ENCODE assay signal across 29 cellular contexts in the genomic region with DNA sequence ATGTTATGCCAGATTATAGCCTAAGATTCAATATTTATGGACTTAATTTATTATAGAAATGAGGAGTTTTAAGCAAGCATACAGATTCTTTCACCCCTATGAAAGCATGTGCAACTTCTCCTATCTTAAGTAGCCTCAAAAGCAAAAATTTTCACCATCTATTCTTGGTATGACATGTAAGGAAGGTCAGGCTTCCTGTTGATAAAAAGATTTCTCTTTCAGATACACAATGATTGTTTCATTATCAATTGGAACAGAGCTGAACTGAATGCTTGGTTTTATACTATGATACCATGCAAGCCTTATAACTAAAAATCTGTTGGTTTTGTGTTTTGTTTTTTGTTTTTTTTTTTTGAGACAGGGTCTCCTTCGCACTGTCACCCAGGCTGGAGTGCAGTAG. TPM values are rescaled to one million over a fixed set of nuclear protein-coding genes. Genes with fewer than 3 reads are reported as not detected.
"Had no signal": no experiment of that assay in that cellular context is flagged by ENCODE, and none has a peak within 500 bp of the region (broad histone marks: within the 10 kb centered on the region; RNA-seq: fewer than 3 reads in every experiment).

No MANE protein-coding gene starts in this region.

- H3K9me3 ChIP-seq: gastroesophageal sphincter, psoas muscle, sigmoid colon, SK-N-SH, tibial nerve had no signal

- DNase-seq: activated CD4-positive, alpha-beta T cell treated with anti-CD3 and anti-CD28 coated beads for 1 hour; activated CD4-positive, alpha-beta T cell treated with anti-CD3 and anti-CD28 coated beads, Interleukin-2, amount 50 U/mL, for 1 hour; activated naive CD8-positive, alpha-beta T cell treated with anti-CD3 and anti-CD28 coated beads, Interleukin-2, amount 50 U/mL, for 24 hours; activated T-cell treated with anti-CD3 and anti-CD28 coated beads, Interleukin-2, amount 50 U/mL, for 4 hours; amygdala; caudate nucleus; cortex of kidney; effector memory CD8-positive, alpha-beta T cell; erythroblast; hippocampal formation; left colon; naive B cell; nucleus accumbens; psoas muscle; sigmoid colon; SK-N-SH; small intestine; stimulated activated CD4-positive, alpha-beta T cell treated with anti-CD3 and anti-CD28 coated beads, Interleukin-4, amount 100 ng/mL, for 24 hours had no signal

- H3K4me1 Mint-ChIP-seq: activated naive CD4-positive, alpha-beta T cell treated with anti-CD3 and anti-CD28 coated beads, Interleukin-2, amount 50 U/mL, for 24 hours; mesothelial cell of epicardium; naive B cell; stimulated activated memory B cell treated with anti-CD40 and anti-IgM and Interleukin-4, amounts not matched to agents 10 μg/mL and 1 μg/mL and 100 μg/mL, for 72 hours had no signal

- H3K27ac Mint-ChIP-seq: activated naive CD4-positive, alpha-beta T cell treated with anti-CD3 and anti-CD28 coated beads, Interleukin-2, amount 50 U/mL, for 24 hours; activated naive CD8-positive, alpha-beta T cell treated with anti-CD3 and anti-CD28 coated beads, Interleukin-2, amount 50 U/mL, for 24 hours; activated T-helper 2 cell treated with anti-CD3 and anti-CD28 coated beads, Interferon-gamma antibody, Interleukin-2, Interleukin-4, amounts not matched to agents 10 μg/mL and 5 μg/mL and 100 μg/mL, durations not matched to agents 14 hours and 24 hours and 36 hours; effector memory CD8-positive, alpha-beta T cell; mesothelial cell of epicardium; stimulated activated memory B cell treated with anti-CD40 and anti-IgM and Interleukin-4, amounts not matched to agents 10 μg/mL and 1 μg/mL and 100 μg/mL, for 72 hours; WTC11 had no signal

- H3K27ac ChIP-seq: gastroesophageal sphincter, parathyroid adenoma, psoas muscle, sigmoid colon, tibial nerve had no signal

- H3K4me3 Mint-ChIP-seq: activated naive CD4-positive, alpha-beta T cell treated with anti-CD3 and anti-CD28 coated beads, Interleukin-2, amount 50 U/mL, for 24 hours; activated naive CD8-positive, alpha-beta T cell treated with anti-CD3 and anti-CD28 coated beads, Interleukin-2, amount 50 U/mL, for 24 hours; activated T-cell treated with anti-CD3 and anti-CD28 coated beads, Interleukin-2, amount 50 U/mL, for 4 hours; effector memory CD8-positive, alpha-beta T cell; mesothelial cell of epicardium; naive B cell; neural crest cell; stimulated activated memory B cell treated with anti-CD40 and anti-IgM and Interleukin-4, amounts not matched to agents 10 μg/mL and 1 μg/mL and 100 μg/mL, for 72 hours; WTC11 had no signal

- H3K36me3 ChIP-seq: gastroesophageal sphincter, sigmoid colon, tibial nerve had no signal

- H3K36me3 Mint-ChIP-seq: mesothelial cell of epicardium, naive B cell, WTC11 had no signal

- ATAC-seq: activated naive CD8-positive, alpha-beta T cell treated with anti-CD3 and anti-CD28 coated beads, Interleukin-2, amount 50 U/mL, for 24 hours; activated T-cell treated with anti-CD3 and anti-CD28 coated beads, Interleukin-2, amount 50 U/mL, for 4 hours; effector memory CD8-positive, alpha-beta T cell; gastroesophageal sphincter; left colon; psoas muscle; stimulated activated memory B cell treated with anti-CD40 and anti-IgM and Interleukin-4, amounts not matched to agents 10 μg/mL and 1 μg/mL and 100 μg/mL, for 72 hours; WTC11 had no signal

- H3K9ac ChIP-seq: parathyroid adenoma, SK-N-SH had no signal

- H3K9me3 Mint-ChIP-seq: activated naive CD4-positive, alpha-beta T cell treated with anti-CD3 and anti-CD28 coated beads, Interleukin-2, amount 50 U/mL, for 24 hours; activated naive CD8-positive, alpha-beta T cell treated with anti-CD3 and anti-CD28 coated beads, Interleukin-2, amount 50 U/mL, for 24 hours; activated T-cell treated with anti-CD3 and anti-CD28 coated beads, Interleukin-2, amount 50 U/mL, for 4 hours; activated T-helper 2 cell treated with anti-CD3 and anti-CD28 coated beads, Interferon-gamma antibody, Interleukin-2, Interleukin-4, amounts not matched to agents 10 μg/mL and 5 μg/mL and 100 μg/mL, durations not matched to agents 14 hours and 24 hours and 36 hours; effector memory CD8-positive, alpha-beta T cell; mesothelial cell of epicardium; neural crest cell; stimulated activated memory B cell treated with anti-CD40 and anti-IgM and Interleukin-4, amounts not matched to agents 10 μg/mL and 1 μg/mL and 100 μg/mL, for 72 hours had no signal

- H3K27me3 Mint-ChIP-seq: activated naive CD4-positive, alpha-beta T cell treated with anti-CD3 and anti-CD28 coated beads, Interleukin-2, amount 50 U/mL, for 24 hours; activated naive CD8-positive, alpha-beta T cell treated with anti-CD3 and anti-CD28 coated beads, Interleukin-2, amount 50 U/mL, for 24 hours; effector memory CD8-positive, alpha-beta T cell; naive B cell; stimulated activated memory B cell treated with anti-CD40 and anti-IgM and Interleukin-4, amounts not matched to agents 10 μg/mL and 1 μg/mL and 100 μg/mL, for 72 hours had no signal

- H3K4me3 ChIP-seq: gastroesophageal sphincter, psoas muscle, sigmoid colon, tibial nerve had no signal

RNA-seq across cellular contexts. Expression of a gene that starts 3.9 kb away (rescaled TPM):
- total RNA-seq: activated T-cell treated with anti-CD3 and anti-CD28 coated beads, Interleukin-2, amount 50 U/mL, for 4 hours; activated T-helper 2 cell treated with anti-CD3 and anti-CD28 coated beads, Interferon-gamma antibody, Interleukin-2, Interleukin-4, amounts not matched to agents 10 μg/mL and 5 μg/mL and 100 μg/mL, durations not matched to agents 14 hours and 24 hours and 36 hours; chondrocyte; gastroesophageal sphincter; left colon; mesothelial cell of epicardium; neural crest cell; sigmoid colon; T-helper 2 cell treated with Interferon-gamma antibody and Interleukin-4, amounts not matched to agents 100 ng/mL and 5 ng/mL, for 36 hours; WTC11 had no signal
